Comparison of ENCODE assay signal across 12 cellular contexts in genomic region chr2:113116100-113116958, GRCh38. TPM values are rescaled to one million over a fixed set of nuclear protein-coding genes. Genes with fewer than 3 reads are reported as not detected.
DNase-seq lines count a peak whose midpoint lies in the region; ATAC-seq, FAIRE-seq and TF ChIP-seq lines count a peak whose summit lies in the region.
"Had no signal": no experiment of that assay in that cellular context is flagged by ENCODE, and none has a peak within 500 bp of the region (broad histone marks: within the 10 kb centered on the region; RNA-seq: fewer than 3 reads in every experiment).

No MANE protein-coding gene starts in this region.

- no peak for TF ChIP-seq EP300 in stomach (IDR thresholded peaks at IDR 0.05)

- H3K4me1 ChIP-seq in stomach (peaks cover 10 to 17% (median 14%) of the 10 kb centered on the region in 4 donors), left lung (peaks cover 0 to 36% of the 10 kb centered on the region in 2 donors)
- H3K4me1 ChIP-seq: upper lobe of right lung had no signal

- no peak for DNase-seq in activated T-cell treated with anti-CD3 and anti-CD28 coated beads, Interleukin-2, amount 50 U/mL, for 4 hours
- DNase-seq in activated T-cell treated with anti-CD3 and anti-CD28 coated beads, Interleukin-2, amount 50 U/mL, for 1 hour: no peak
- DNase-seq in KG1 (lab: John Stamatoyannopoulos, UW) (peak; percentile 76), bronchial epithelial cell (ENCODE audit: low read depth) (peak; percentile 91), stomach (no peak), omental fat pad (ENCODE audit: low spot score) (no peak), left lung (no peak), SIG-M5 (lab: John Stamatoyannopoulos, UW) (no peak)
- DNase-seq: mucosa of descending colon, NCI-H1417 treated with DMSO at 0.1 percent for 48 hours, upper lobe of right lung had no signal

- ATAC-seq in activated T-cell treated with anti-CD3 and anti-CD28 coated beads, Interleukin-2, amount 50 U/mL, for 4 hours: peak; percentile 36 to 46
- ATAC-seq in omental fat pad (ENCODE audit: low FRiP score) (no peak), left lung (no peak)
- ATAC-seq: upper lobe of right lung had no signal

- no peak for FAIRE-seq in bronchial epithelial cell (lab: Jason Lieb, UNC)

- TF ChIP-seq CTCF in bronchial epithelial cell (IDR thresholded peaks at IDR 0.05; ENCODE audit: insufficient read depth, low read length, severe bottlenecking): no peak
- TF ChIP-seq CTCF in stomach (IDR thresholded peaks at IDR 0.05): no peak
- TF ChIP-seq CTCF in omental fat pad (IDR thresholded peaks at IDR 0.05): no peak
- TF ChIP-seq CTCF in left lung (IDR thresholded peaks at IDR 0.05): no peak

- H3K4me3 Mint-ChIP-seq in activated T-cell treated with anti-CD3 and anti-CD28 coated beads, Interleukin-2, amount 50 U/mL, for 4 hours: no peak overlapping the region

- H3K36me3 Mint-ChIP-seq in activated T-cell treated with anti-CD3 and anti-CD28 coated beads, Interleukin-2, amount 50 U/mL, for 4 hours (ENCODE audit: insufficient read depth): no peaks in the 10 kb centered on the region

- no peak for TF ChIP-seq POLR2A in stomach (IDR thresholded peaks at IDR 0.05)

- H3K4me3 ChIP-seq in bronchial epithelial cell (ENCODE audit: low read depth, low read length): no peak overlapping the region
- no peak overlapping the region for H3K4me3 ChIP-seq in stomach
- H3K4me3 ChIP-seq in left lung: no peak overlapping the region
- H3K4me3 ChIP-seq: mucosa of descending colon, SK-N-MC, upper lobe of right lung had no signal

- 61 to 77% (median 69%) methylated on average over 9 to 10 of the region's 10 CpGs for WGBS in stomach, 5 donors

- H3K9me3 ChIP-seq in stomach (no peaks in the 10 kb centered on the region), left lung (no peaks in the 10 kb centered on the region)
- H3K9me3 ChIP-seq: mucosa of descending colon, upper lobe of right lung had no signal

- H3K27me3 Mint-ChIP-seq in activated T-cell treated with anti-CD3 and anti-CD28 coated beads, Interleukin-2, amount 50 U/mL, for 4 hours (ENCODE audit: low read depth): no peaks in the 10 kb centered on the region

- no peaks in the 10 kb centered on the region for H3K27me3 ChIP-seq in bronchial epithelial cell (ENCODE audit: control insufficient read depth, insufficient read depth, low read length)
- H3K27me3 ChIP-seq in stomach: no peaks in the 10 kb centered on the region
- H3K27me3 ChIP-seq in left lung: no peaks in the 10 kb centered on the region
- H3K27me3 ChIP-seq: upper lobe of right lung had no signal

- peaks cover 2% of the 10 kb centered on the region for H3K36me3 ChIP-seq in bronchial epithelial cell (ENCODE audit: control insufficient read depth, insufficient read depth, low read length)
- H3K36me3 ChIP-seq in stomach: no peaks in the 10 kb centered on the region
- no peaks in the 10 kb centered on the region for H3K36me3 ChIP-seq in left lung
- H3K36me3 ChIP-seq: upper lobe of right lung had no signal

- H3K27ac ChIP-seq in stomach: peak overlapping the region in 4 of 5 donors; percentile 85 to 94 (median 92)
- H3K27ac ChIP-seq in left lung: peak overlapping the region in 1 of 2 donors; percentile 67
- H3K27ac ChIP-seq: SK-N-MC, upper lobe of right lung had no signal

- H3K9me3 Mint-ChIP-seq in activated T-cell treated with anti-CD3 and anti-CD28 coated beads, Interleukin-2, amount 50 U/mL, for 4 hours: no peaks in the 10 kb centered on the region

- intact Hi-C loops in stomach (cut with DNase I; ENCODE audit: low total_unique reads): no loop called here
- intact Hi-C loops in left lung (cut with DNase I): no loop called here

- H3K4me1 Mint-ChIP-seq in activated T-cell treated with anti-CD3 and anti-CD28 coated beads, Interleukin-2, amount 50 U/mL, for 4 hours (ENCODE audit: low read depth): peaks cover 9% of the 10 kb centered on the region

RNA-seq across cellular contexts. Expression of gene IL1RN, which starts 11.1 kb away (rescaled TPM):
- 1 to 10 TPM; 1.2 to 2.5 (median 1.8) TPM for total RNA-seq in activated T-cell treated with anti-CD3 and anti-CD28 coated beads, Interleukin-2, amount 50 U/mL, for 4 hours
- total RNA-seq in bronchial epithelial cell (71.9 and 113 TPM in 2 replicates), stomach (10 to 100 TPM in 2 of 5 donors, under 1 TPM in 1, not detected in 2; 0.87 to 29.3 (median 16.9) TPM), omental fat pad (100 to 1,000 TPM in 1 of 4 donors, 1 to 10 TPM in 3; 4.8 to 114 (median 7.1) TPM), left lung (10 to 100 TPM; 28.6 to 67.1 TPM)
- 100 to 1,000 TPM in 1 of 3 donors, 10 to 100 TPM in 2; 27.6 to 220 (median 40.9) TPM for polyA plus RNA-seq in stomach

RNA-seq across cellular contexts. Expression of gene IL1F10, which starts 48.6 kb away (rescaled TPM):
- total RNA-seq in activated T-cell treated with anti-CD3 and anti-CD28 coated beads, Interleukin-2, amount 50 U/mL, for 4 hours: not detected
- total RNA-seq in bronchial epithelial cell: not detected in 2 replicates
- total RNA-seq in stomach: not detected
- not detected for polyA plus RNA-seq in stomach
- not detected for total RNA-seq in omental fat pad
- total RNA-seq in left lung: not detected
- total RNA-seq: mucosa of descending colon, upper lobe of right lung had no signal

RNA-seq across cellular contexts. Expression of gene IL36RN, which starts 57.3 kb away (rescaled TPM):
- total RNA-seq in activated T-cell treated with anti-CD3 and anti-CD28 coated beads, Interleukin-2, amount 50 U/mL, for 4 hours: 1 to 10 TPM in 2 of 3 donors, under 1 TPM in 1; 0.61 to 3.9 (median 1.6) TPM
- total RNA-seq in bronchial epithelial cell: 1.1 and 1.9 TPM in 2 replicates
- not detected for total RNA-seq in stomach
- polyA plus RNA-seq in stomach: 1 to 10 TPM in 1 of 3 donors, not detected in 2; 1.8 TPM
- not detected for total RNA-seq in omental fat pad
- total RNA-seq in left lung: not detected
- total RNA-seq: mucosa of descending colon, upper lobe of right lung had no signal

RNA-seq across cellular contexts. Expression of gene PSD4, which starts 57.4 kb away (rescaled TPM):
- 100 to 1,000 TPM; 155 to 172 (median 164) TPM for total RNA-seq in activated T-cell treated with anti-CD3 and anti-CD28 coated beads, Interleukin-2, amount 50 U/mL, for 4 hours
- total RNA-seq in bronchial epithelial cell: 25.0 and 27.0 TPM in 2 replicates
- total RNA-seq in stomach: 100 to 1,000 TPM in 2 of 5 donors, 10 to 100 TPM in 3; 35.3 to 146 (median 73.5) TPM
- 10 to 100 TPM; 19.9 to 23.8 (median 19.9) TPM for polyA plus RNA-seq in stomach
- total RNA-seq in omental fat pad: 10 to 100 TPM in 3 of 4 donors, 1 to 10 TPM in 1; 6.3 to 27.6 (median 13.1) TPM
- 10 to 100 TPM; 29.8 to 50.2 TPM for total RNA-seq in left lung

Comparison
In these comparisons a context has a peak if more than half of its experiments do, and no peak if none do; other contexts are left out.
1. ATAC-seq: peak in activated T-cell treated with anti-CD3 and anti-CD28 coated beads, Interleukin-2, amount 50 U/mL, for 4 hours (2 of 2); none in omental fat pad (single experiment) and left lung (single experiment).
2. DNase-seq: peak in KG1 (single experiment) and bronchial epithelial cell (single experiment); none in activated T-cell treated with anti-CD3 and anti-CD28 coated beads, Interleukin-2, amount 50 U/mL, for 4 hours (single experiment), activated T-cell treated with anti-CD3 and anti-CD28 coated beads, Interleukin-2, amount 50 U/mL, for 1 hour (single experiment), stomach (single experiment), omental fat pad (single experiment), left lung (0 of 2) and SIG-M5 (single experiment).